In the genomic region with DNA sequence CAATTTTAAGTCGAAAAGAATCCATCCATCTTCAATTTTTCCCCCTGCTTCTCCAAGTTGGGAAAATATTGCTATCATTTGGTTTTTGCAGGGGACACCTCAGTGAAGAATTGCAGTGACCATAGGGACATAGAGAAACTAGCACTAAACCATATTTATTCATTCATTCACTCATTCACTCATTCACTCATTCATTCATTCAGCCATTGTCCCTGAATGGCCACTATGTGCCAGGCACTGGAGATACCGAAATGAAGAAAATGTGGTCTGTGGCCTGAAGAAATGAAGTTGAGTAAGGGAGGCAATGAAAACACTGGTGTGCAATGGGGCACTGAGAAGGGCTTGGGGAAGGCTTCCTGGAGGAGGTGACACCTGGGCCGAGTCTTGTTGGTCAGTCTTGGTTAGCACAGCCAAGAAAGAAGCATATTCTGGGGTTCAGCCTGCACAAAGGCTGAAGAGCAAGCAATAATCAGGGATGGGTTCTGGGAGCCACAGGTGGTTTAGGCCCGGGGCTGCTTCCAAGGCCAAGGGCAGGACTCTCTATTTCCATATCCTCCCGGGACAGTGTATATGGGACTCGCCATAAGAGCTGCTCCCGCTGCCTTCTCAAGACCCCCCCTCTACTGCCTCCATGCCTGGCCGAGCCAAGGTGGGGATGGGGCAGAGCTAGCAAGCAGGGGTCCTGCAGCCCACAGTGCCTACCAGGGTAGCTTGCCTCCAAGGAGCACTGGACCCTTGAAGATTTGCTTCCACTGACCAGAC, we compare ENCODE assay signal across 20 cellular contexts. TPM values are rescaled to one million over a fixed set of nuclear protein-coding genes. Genes with fewer than 3 reads are reported as not detected.
A peak's percentile ranks its signal among the peaks of the same experiment; 100 is the strongest.
DNase-seq lines count a peak whose midpoint lies in the region; ATAC-seq and TF ChIP-seq lines count a peak whose summit lies in the region.
"Had no signal": no experiment of that assay in that cellular context is flagged by ENCODE, and none has a peak within 500 bp of the region (broad histone marks: within the 10 kb centered on the region; RNA-seq: fewer than 3 reads in every experiment).

No MANE protein-coding gene starts in this region.

- H3K27me3 ChIP-seq in neutrophil (no peaks in the 10 kb centered on the region), uterus (no peaks in the 10 kb centered on the region)
- H3K27me3 ChIP-seq: sigmoid colon had no signal

- peaks cover 42% of the 10 kb centered on the region for H3K36me3 Mint-ChIP-seq in activated naive CD4-positive, alpha-beta T cell treated with anti-CD3 and anti-CD28 coated beads, Interleukin-2, amount 10 ng/mL, durations not matched to agents 7 days and 5 days
- peaks cover 18% of the 10 kb centered on the region for H3K36me3 Mint-ChIP-seq in central memory CD8-positive, alpha-beta T cell (ENCODE audit: insufficient read depth)

- H3K4me1 ChIP-seq in neutrophil (ENCODE audit: control insufficient read depth in 1 of 2, insufficient read depth in 1 of 2, low read depth in 1 of 2, low read length in 1 of 2) (peaks cover 100% of the 10 kb centered on the region in 2 experiments), uterus (peaks cover 0 to 6% of the 10 kb centered on the region in 2 donors)

- no peak for TF ChIP-seq POLR2A in uterus (IDR thresholded peaks at IDR 0.05)

- H3K9me3 Mint-ChIP-seq in activated naive CD4-positive, alpha-beta T cell treated with anti-CD3 and anti-CD28 coated beads, Interleukin-2, amount 10 ng/mL, durations not matched to agents 7 days and 5 days: peaks cover 9% of the 10 kb centered on the region
- no peaks in the 10 kb centered on the region for H3K9me3 Mint-ChIP-seq in central memory CD8-positive, alpha-beta T cell
- H3K9me3 Mint-ChIP-seq: HFFc6 had no signal

- CTCF ChIA-PET in activated naive CD4-positive, alpha-beta T cell treated with anti-CD3 and anti-CD28 coated beads, Interleukin-2, amount 10 ng/mL, durations not matched to agents 7 days and 5 days (lab: Charles Lee): interaction anchor here (1.1 to 4.9 kb wide), 2 partner anchors 10 to 27 kb away, joined by 3 to 36 read pairs; partner anchors contain the start of gene VSIR

- TF ChIP-seq CTCF in neutrophil (IDR thresholded peaks at IDR 0.05) (no peak), uterus (IDR thresholded peaks at IDR 0.05) (no peak)

- ATAC-seq in central memory CD8-positive, alpha-beta T cell (replicated peaks; ENCODE audit: extremely low read depth, poor library complexity, severe bottlenecking): no peak
- no peak for ATAC-seq in GM21423 (IDR thresholded peaks at IDR 0.05; ENCODE audit: unreplicated experiment)

- H3K4me1 Mint-ChIP-seq in activated naive CD4-positive, alpha-beta T cell treated with anti-CD3 and anti-CD28 coated beads, Interleukin-2, amount 10 ng/mL, durations not matched to agents 7 days and 5 days: peaks cover 100% of the 10 kb centered on the region
- H3K4me1 Mint-ChIP-seq in central memory CD8-positive, alpha-beta T cell: peaks cover 96% of the 10 kb centered on the region

- no peak overlapping the region for H3K4me3 Mint-ChIP-seq in activated naive CD4-positive, alpha-beta T cell treated with anti-CD3 and anti-CD28 coated beads, Interleukin-2, amount 10 ng/mL, durations not matched to agents 7 days and 5 days
- H3K4me3 Mint-ChIP-seq in central memory CD8-positive, alpha-beta T cell: peak overlapping the region; percentile 11
- H3K4me3 Mint-ChIP-seq: HFFc6 had no signal

- H3K27ac Mint-ChIP-seq in activated naive CD4-positive, alpha-beta T cell treated with anti-CD3 and anti-CD28 coated beads, Interleukin-2, amount 10 ng/mL, durations not matched to agents 7 days and 5 days: peak overlapping the region; percentile 96
- peak overlapping the region; percentile 88 for H3K27ac Mint-ChIP-seq in central memory CD8-positive, alpha-beta T cell (ENCODE audit: low read depth)
- H3K27ac Mint-ChIP-seq: HFFc6 had no signal

- H3K36me3 ChIP-seq in KOPT-K1 (ENCODE audit: insufficient read depth, low read length) (peaks cover 5% of the 10 kb centered on the region), neutrophil (peaks cover 53% of the 10 kb centered on the region), uterus (no peaks in the 10 kb centered on the region)

- no peak overlapping the region for H3K4me3 ChIP-seq in neutrophil (ENCODE audit: low read depth in 1 of 2, low read length in 1 of 2)
- no peak overlapping the region for H3K4me3 ChIP-seq in uterus
- H3K4me3 ChIP-seq: sigmoid colon had no signal

- no peaks in the 10 kb centered on the region for H3K9me3 ChIP-seq in KOPT-K1 (ENCODE audit: insufficient read depth, low read length, poor library complexity, severe bottlenecking)
- no peaks in the 10 kb centered on the region for H3K9me3 ChIP-seq in neutrophil
- no peaks in the 10 kb centered on the region for H3K9me3 ChIP-seq in uterus
- H3K9me3 ChIP-seq: sigmoid colon had no signal

- no peaks in the 10 kb centered on the region for H3K27me3 Mint-ChIP-seq in activated naive CD4-positive, alpha-beta T cell treated with anti-CD3 and anti-CD28 coated beads, Interleukin-2, amount 10 ng/mL, durations not matched to agents 7 days and 5 days
- H3K27me3 Mint-ChIP-seq in central memory CD8-positive, alpha-beta T cell: no peaks in the 10 kb centered on the region

- H3K27ac ChIP-seq in KOPT-K1 (ENCODE audit: low read depth, low read length, poor library complexity, severe bottlenecking) (peak overlapping the region; percentile 100), neutrophil (peak overlapping the region; percentile 99), uterus (no peak overlapping the region)
- H3K27ac ChIP-seq: sigmoid colon had no signal

- no peak for DNase-seq in activated naive CD4-positive, alpha-beta T cell treated with anti-CD3 and anti-CD28 coated beads, Interleukin-2, amount 10 ng/mL, durations not matched to agents 7 days and 5 days
- DNase-seq in activated naive CD4-positive, alpha-beta T cell treated with Interleukin-2 at 50 U/mL for 16 hours: no peak
- no peak for DNase-seq in central memory CD8-positive, alpha-beta T cell (ENCODE audit: low spot score in 2 of 2)
- no peak for DNase-seq in NCI-H146 treated with DMSO at 0.1 percent for 48 hours (lab: John Stamatoyannopoulos, UW; ENCODE audit: unreplicated experiment)
- DNase-seq in uterus: no peak
- DNase-seq: activated CD4-positive, CD25-positive, alpha-beta regulatory T cell; activated CD8-positive, alpha-beta memory T cell treated with anti-CD3 and anti-CD28 coated beads, Interleukin-2, amount 50 U/mL, for 48 hours; cerebellar nuclear complex; HFFc6; NCI-H1436 treated with DMSO at 0.1 percent for 48 hours; SHP77; sigmoid colon; stimulated activated CD4-positive, alpha-beta T cell treated with anti-CD3 and anti-CD28 coated beads, Interleukin-1b, Interleukin-23, amount 100 ng/mL, for 48 hours; substantia nigra had no signal

- intact Hi-C loops in uterus (cut with DNase I; ENCODE audit: low total_unique reads): no loop called here

RNA-seq across cellular contexts. Expression of gene C10orf105, which starts 25.5 kb away (rescaled TPM):
- total RNA-seq in uterus: 1 to 10 TPM in 1 of 4 donors, under 1 TPM in 1, not detected in 2; 0.07 to 1.2 TPM
- total RNA-seq: HFFc6, kidney epithelial cell, M059J, osteocyte had no signal

RNA-seq across cellular contexts. Expression of gene VSIR, which starts 28.2 kb away (rescaled TPM):
- total RNA-seq in uterus: 100 to 1,000 TPM in 1 of 4 donors, 10 to 100 TPM in 3; 18.9 to 127 (median 36.7) TPM

Comparison
In these comparisons a context has a peak if more than half of its experiments do, and no peak if none do; other contexts are left out.
1. H3K27ac ChIP-seq: peak in KOPT-K1 (single experiment) and neutrophil (single experiment); none in uterus (0 of 2).